ENCODE assay signal across 8 cellular contexts in the genomic region with DNA sequence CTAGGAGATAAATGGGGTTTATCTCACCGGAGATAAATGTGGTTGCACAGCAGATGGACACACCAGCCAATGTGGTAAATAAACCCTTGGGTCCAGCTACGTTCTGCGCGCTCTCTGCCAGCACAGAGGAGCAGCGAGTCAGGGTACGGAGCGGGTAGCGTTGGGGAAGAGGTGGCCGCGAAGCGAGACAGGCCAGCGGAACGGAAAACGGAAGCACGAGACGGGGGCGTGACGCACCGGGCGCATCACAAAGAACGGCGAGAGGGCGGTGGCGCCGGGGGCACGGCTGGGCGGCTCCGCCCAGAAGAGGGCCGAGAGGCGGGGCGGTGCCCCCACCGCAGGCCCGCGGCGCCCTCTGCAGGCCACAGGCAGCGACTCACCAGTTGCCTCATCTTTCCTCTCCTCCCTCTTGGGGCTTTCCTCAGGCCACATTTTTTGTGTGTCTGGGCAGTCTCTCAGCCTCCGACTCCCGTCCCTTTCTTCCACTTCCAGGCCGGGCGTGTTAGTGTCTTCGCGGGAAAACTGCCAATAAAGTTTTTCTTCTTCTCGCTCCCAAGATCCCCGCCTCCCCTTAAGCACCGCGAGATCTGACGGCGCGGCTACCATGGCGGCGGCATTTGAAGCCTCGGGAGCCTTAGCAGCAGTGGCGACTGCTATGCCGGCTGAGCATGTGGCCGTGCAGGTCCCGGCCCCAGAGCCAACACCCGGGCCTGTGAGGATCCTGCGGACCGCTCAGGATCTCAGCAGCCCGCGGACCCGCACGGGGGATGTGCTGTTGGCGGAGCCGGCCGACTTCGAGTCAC. TPM values are rescaled to one million over a fixed set of nuclear protein-coding genes. Genes with fewer than 3 reads are reported as not detected.
DNase-seq lines count a peak whose midpoint lies in the region; ATAC-seq and FAIRE-seq lines count a peak whose summit lies in the region.

A gene with protein sequence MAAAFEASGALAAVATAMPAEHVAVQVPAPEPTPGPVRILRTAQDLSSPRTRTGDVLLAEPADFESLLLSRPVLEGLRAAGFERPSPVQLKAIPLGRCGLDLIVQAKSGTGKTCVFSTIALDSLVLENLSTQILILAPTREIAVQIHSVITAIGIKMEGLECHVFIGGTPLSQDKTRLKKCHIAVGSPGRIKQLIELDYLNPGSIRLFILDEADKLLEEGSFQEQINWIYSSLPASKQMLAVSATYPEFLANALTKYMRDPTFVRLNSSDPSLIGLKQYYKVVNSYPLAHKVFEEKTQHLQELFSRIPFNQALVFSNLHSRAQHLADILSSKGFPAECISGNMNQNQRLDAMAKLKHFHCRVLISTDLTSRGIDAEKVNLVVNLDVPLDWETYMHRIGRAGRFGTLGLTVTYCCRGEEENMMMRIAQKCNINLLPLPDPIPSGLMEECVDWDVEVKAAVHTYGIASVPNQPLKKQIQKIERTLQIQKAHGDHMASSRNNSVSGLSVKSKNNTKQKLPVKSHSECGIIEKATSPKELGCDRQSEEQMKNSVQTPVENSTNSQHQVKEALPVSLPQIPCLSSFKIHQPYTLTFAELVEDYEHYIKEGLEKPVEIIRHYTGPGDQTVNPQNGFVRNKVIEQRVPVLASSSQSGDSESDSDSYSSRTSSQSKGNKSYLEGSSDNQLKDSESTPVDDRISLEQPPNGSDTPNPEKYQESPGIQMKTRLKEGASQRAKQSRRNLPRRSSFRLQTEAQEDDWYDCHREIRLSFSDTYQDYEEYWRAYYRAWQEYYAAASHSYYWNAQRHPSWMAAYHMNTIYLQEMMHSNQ (plus strand): TSS at position 581 of the 803 bp plus-strand sequence. CDS start 24 bp downstream, at position 605.

- peak within 1 kb of the TSS; percentile 94 for H3K9ac ChIP-seq in BLaER1

- H3K27me3 ChIP-seq in BLaER1, result no peaks in the 10 kb centered on the region

- FAIRE-seq in GM19239 (lab: Jason Lieb, UNC), result peak; percentile 97

- peaks cover 25% of the 10 kb centered on the region; the same call in 1 of the 2 replicates for H4K20me1 ChIP-seq in BLaER1

- DNase-seq in GM19239 (ENCODE audit: insufficient read length, low spot score), result peak; percentile 84
- DNase-seq in NCI-H524 (lab: John Stamatoyannopoulos, UW), result peak; percentile 86 to 92
- peak; percentile 91 to 93 for DNase-seq in activated CD4-positive, alpha-beta T cell treated with anti-CD3 and anti-CD28 coated beads for 4 hours
- peak; percentile 92 to 95 for DNase-seq in left colon
- DNase-seq in stimulated activated CD4-positive, alpha-beta T cell treated with anti-CD3 and anti-CD28 coated beads, Interleukin-1b, Interleukin-23, amount 100 ng/mL, for 48 hours, result peak; percentile 93

- H3K9me3 ChIP-seq in BLaER1, result no peaks in the 10 kb centered on the region

- peak within 1 kb of the TSS; percentile 90 for H3K27ac ChIP-seq in BLaER1
- H3K27ac ChIP-seq in cingulate gyrus (ENCODE audit: low read depth, low read length), result peak within 1 kb of the TSS; percentile 92

- H3K4me3 ChIP-seq in BLaER1, result peak within 1 kb of the TSS; percentile 79

- H3K4me2 ChIP-seq in BLaER1, result peak within 1 kb of the TSS; percentile 75

- peaks cover 45% of the 10 kb centered on the region for H3K4me1 ChIP-seq in BLaER1

- ATAC-seq in HG03457 (IDR thresholded peaks at IDR 0.05; ENCODE audit: unreplicated experiment) (peak; percentile 80), left colon (peak; percentile 93)

- H3K36me3 ChIP-seq in BLaER1, result peaks cover 31% of the 10 kb centered on the region

- intact Hi-C loops in left colon (cut with DNase I, micrococcal nuclease), result no loop called here

RNA-seq across cellular contexts. Expression of the gene that starts here (rescaled TPM):
- 1 to 10 TPM; 6.1 to 6.7 TPM for total RNA-seq in left colon

Comparison
In these comparisons a context has a peak if more than half of its experiments do, and no peak if none do; other contexts are left out.
1. Peak in every context shown above with its lines: DNase-seq, ATAC-seq, H3K4me3 ChIP-seq and H3K27ac ChIP-seq.